9 cellular contexts compared by ENCODE assay signal in the genomic region with DNA sequence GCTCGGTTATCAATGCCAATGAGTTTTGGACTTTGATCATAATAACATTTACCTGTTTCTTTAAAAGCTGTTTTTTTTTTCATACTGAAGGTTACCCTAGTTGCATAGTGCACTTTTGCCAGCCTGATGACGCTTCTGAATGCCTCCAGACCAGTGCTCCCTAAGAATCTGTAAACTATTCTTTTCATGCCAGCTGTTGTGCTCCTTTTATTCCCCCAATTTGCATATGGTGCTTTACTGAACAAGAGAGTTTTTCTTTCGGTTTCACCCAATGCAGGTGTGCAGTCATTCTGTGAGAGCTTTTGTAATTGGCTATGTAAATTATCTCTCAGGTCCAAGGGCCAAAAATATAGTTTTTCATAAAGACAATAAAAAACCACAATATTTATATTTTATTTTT. TPM values are rescaled to one million over a fixed set of nuclear protein-coding genes. Genes with fewer than 3 reads are reported as not detected.
DNase-seq lines count a peak whose midpoint lies in the region; ATAC-seq and TF ChIP-seq lines count a peak whose summit lies in the region.
"Had no signal": no experiment of that assay in that cellular context is flagged by ENCODE, and none has a peak within 500 bp of the region (broad histone marks: within the 10 kb centered on the region; RNA-seq: fewer than 3 reads in every experiment).

No MANE protein-coding gene starts in this region.

- POLR2A ChIA-PET in CD4-positive, alpha-beta T cell (lab: Charles Lee): interaction anchor here (0.7 to 1.7 kb wide), 6 partner anchors 9 to 280 kb away, joined by 3 to 8 read pairs (median 4); a partner anchor contains a TSS

- H3K27ac Mint-ChIP-seq in CD4-positive, alpha-beta T cell: no peak overlapping the region
- H3K27ac Mint-ChIP-seq in activated T-helper 17 cell treated with anti-CD3 and anti-CD28 coated beads, Interleukin-2, amount 50 U/mL, for 72 hours: peak overlapping the region; percentile 51

- no peaks in the 10 kb centered on the region for H3K9me3 Mint-ChIP-seq in CD4-positive, alpha-beta T cell
- no peaks in the 10 kb centered on the region for H3K9me3 Mint-ChIP-seq in activated T-helper 17 cell treated with anti-CD3 and anti-CD28 coated beads, Interleukin-2, amount 50 U/mL, for 72 hours

- ATAC-seq in CD4-positive, alpha-beta T cell (ENCODE audit: poor library complexity): peak; percentile 81
- ATAC-seq in GM19043 (IDR thresholded peaks at IDR 0.05; ENCODE audit: low read depth, unreplicated experiment): peak; percentile 92
- ATAC-seq in HG03066 (IDR thresholded peaks at IDR 0.05; ENCODE audit: low read depth, unreplicated experiment): peak; percentile 95
- peak; percentile 96 for ATAC-seq in activated T-helper 17 cell treated with anti-CD3 and anti-CD28 coated beads, Interleukin-2, amount 50 U/mL, for 72 hours (replicated peaks)
- ATAC-seq in sciatic nerve: no peak

- peak overlapping the region; percentile 82 for H3K4me3 Mint-ChIP-seq in CD4-positive, alpha-beta T cell
- H3K4me3 Mint-ChIP-seq in activated T-helper 17 cell treated with anti-CD3 and anti-CD28 coated beads, Interleukin-2, amount 50 U/mL, for 72 hours: peak overlapping the region; percentile 52

- H3K36me3 Mint-ChIP-seq in CD4-positive, alpha-beta T cell (ENCODE audit: low read depth): no peaks in the 10 kb centered on the region
- H3K36me3 Mint-ChIP-seq in activated T-helper 17 cell treated with anti-CD3 and anti-CD28 coated beads, Interleukin-2, amount 50 U/mL, for 72 hours (ENCODE audit: low read depth): no peaks in the 10 kb centered on the region

- DNase-seq in CD4-positive, alpha-beta T cell: no peak
- DNase-seq in SKM-1 (lab: John Stamatoyannopoulos, UW; ENCODE audit: unreplicated experiment) (no peak), hepatic stellate cell (ENCODE audit: low spot score) (no peak), sciatic nerve (ENCODE audit: low spot score) (no peak), NCI-H1417 (lab: John Stamatoyannopoulos, UW) (no peak)

- H3K27me3 Mint-ChIP-seq in CD4-positive, alpha-beta T cell: no peaks in the 10 kb centered on the region
- no peaks in the 10 kb centered on the region for H3K27me3 Mint-ChIP-seq in activated T-helper 17 cell treated with anti-CD3 and anti-CD28 coated beads, Interleukin-2, amount 50 U/mL, for 72 hours

- no peaks in the 10 kb centered on the region for H3K27me3 ChIP-seq in CD4-positive, alpha-beta T cell (ENCODE audit: control insufficient read depth, insufficient read depth, low read length)

- H3K9me3 ChIP-seq in CD4-positive, alpha-beta T cell (ENCODE audit: control insufficient read depth, low read length): no peaks in the 10 kb centered on the region

- intact Hi-C loops in CD4-positive, alpha-beta T cell (cut with DNase I, micrococcal nuclease): no loop called here
- intact Hi-C loops in sciatic nerve (cut with DNase I): no loop called here

- TF ChIP-seq CTCF in CD4-positive, alpha-beta T cell (IDR thresholded peaks at IDR 0.05): no peak

- no peak overlapping the region for H3K27ac ChIP-seq in CD4-positive, alpha-beta T cell (ENCODE audit: low read depth, low read length)
- H3K27ac ChIP-seq: SK-N-MC had no signal

- CTCF ChIA-PET in CD4-positive, alpha-beta T cell (lab: Charles Lee): no interaction called here

- peaks cover 43% of the 10 kb centered on the region for H3K4me1 Mint-ChIP-seq in CD4-positive, alpha-beta T cell (ENCODE audit: low read depth)
- H3K4me1 Mint-ChIP-seq in activated T-helper 17 cell treated with anti-CD3 and anti-CD28 coated beads, Interleukin-2, amount 50 U/mL, for 72 hours: peaks cover 21% of the 10 kb centered on the region

RNA-seq across cellular contexts. Expression of a gene that starts 48.1 kb away (rescaled TPM):
- 10 to 100 TPM; 22.2 to 22.3 TPM for total RNA-seq in CD4-positive, alpha-beta T cell
- total RNA-seq in activated T-helper 17 cell treated with anti-CD3 and anti-CD28 coated beads, Interleukin-2, amount 50 U/mL, for 72 hours: 10 to 100 TPM; 22.3 to 29.1 TPM
- 23.5 TPM for total RNA-seq in sciatic nerve
